ENCODE assay signal across 11 cellular contexts in genomic region chr22:46652930-46653331, GRCh38. TPM values are rescaled to one million over a fixed set of nuclear protein-coding genes. Genes with fewer than 3 reads are reported as not detected.
DNase-seq lines count a peak whose midpoint lies in the region; TF ChIP-seq lines count a peak whose summit lies in the region.
"Had no signal": no experiment of that assay in that cellular context is flagged by ENCODE, and none has a peak within 500 bp of the region (broad histone marks: within the 10 kb centered on the region; RNA-seq: fewer than 3 reads in every experiment).

No MANE protein-coding gene starts in this region.

- TF ChIP-seq RAD21 in liver (IDR thresholded peaks at IDR 0.05): peak in 1 of 2 donors; percentile 12

- H3K4me1 Mint-ChIP-seq in brain: peaks cover 50% of the 10 kb centered on the region

- no TSS peak for BruUV-seq in mammary epithelial cell (replicated peaks; lab: Mats Ljungman, UMichigan)

- H3K4me3 ChIP-seq in breast epithelium (peak overlapping the region in 2 of 3 donors; percentile 22 to 48), mammary epithelial cell (replicated peaks in 1 of 3; ENCODE audit: insufficient read depth in 1 of 3, low read depth in 2 of 3, low read length in 3 of 3) (no peak overlapping the region), liver (ENCODE audit: low read depth in 1 of 3, low read length in 3 of 3) (peak overlapping the region in 1 of 3 donors; percentile 57), transverse colon (no peak overlapping the region)
- H3K4me3 ChIP-seq: spleen had no signal

- H3K27me3 ChIP-seq in breast epithelium (no peaks in the 10 kb centered on the region), mammary epithelial cell (ENCODE audit: insufficient read depth, low read length) (no peaks in the 10 kb centered on the region), liver (ENCODE audit: control insufficient read depth in 4 of 4, insufficient read depth in 4 of 4, low read length in 3 of 4) (no peaks in the 10 kb centered on the region), transverse colon (no peaks in the 10 kb centered on the region)
- H3K27me3 ChIP-seq: spleen had no signal

- no peak overlapping the region for H2AFZ ChIP-seq in mammary epithelial cell (ENCODE audit: low read depth, low read length)

- H3K9me3 Mint-ChIP-seq in brain: no peaks in the 10 kb centered on the region

- H3K9me3 ChIP-seq in breast epithelium: no peaks in the 10 kb centered on the region
- no peaks in the 10 kb centered on the region for H3K9me3 ChIP-seq in mammary epithelial cell (replicated peaks; ENCODE audit: insufficient read depth, low read length)
- no peaks in the 10 kb centered on the region for H3K9me3 ChIP-seq in liver (ENCODE audit: control insufficient read depth in 4 of 4, low read length in 3 of 4)
- no peaks in the 10 kb centered on the region for H3K9me3 ChIP-seq in transverse colon
- H3K9me3 ChIP-seq: spleen had no signal

- no peaks in the 10 kb centered on the region for H3K36me3 ChIP-seq in breast epithelium
- no peaks in the 10 kb centered on the region for H3K36me3 ChIP-seq in mammary epithelial cell (ENCODE audit: insufficient read depth, low read length)
- H3K36me3 ChIP-seq in liver (ENCODE audit: control insufficient read depth in 4 of 4, insufficient read depth in 3 of 4, low read depth in 1 of 4, low read length in 3 of 4): no peaks in the 10 kb centered on the region
- H3K36me3 ChIP-seq in transverse colon: no peaks in the 10 kb centered on the region

- intact Hi-C loops in breast epithelium (cut with DNase I; ENCODE audit: low total_unique reads) (loop anchor here (5.0 kb wide), 1 partner anchor 359 kb away; no protein-coding TSS in a partner anchor), mammary epithelial cell (cut with micrococcal nuclease) (no loop called here), transverse colon (cut with DNase I; ENCODE audit: low total_unique reads) (no loop called here)

- H3K9ac ChIP-seq in mammary epithelial cell (ENCODE audit: insufficient read depth, low read length): no peak overlapping the region
- peak overlapping the region in 1 of 2 donors; percentile 12 for H3K9ac ChIP-seq in liver (ENCODE audit: low read depth in 1 of 2, low read length in 2 of 2)

- TF ChIP-seq EP300 in transverse colon (IDR thresholded peaks at IDR 0.05; ENCODE audit: low read depth): no peak

- dilution Hi-C loops in mammary epithelial cell (cut with HindIII; ENCODE audit: low sequenced_read_pairs): loop anchor here (5.0 kb wide), 1 partner anchor 101 kb away; no protein-coding TSS in a partner anchor

- TF ChIP-seq POLR2A in breast epithelium (IDR thresholded peaks at IDR 0.05) (no peak), transverse colon (IDR thresholded peaks at IDR 0.05) (no peak)

- in situ Hi-C loops in mammary epithelial cell (cut with MboI; ENCODE audit: low sequenced_read_pairs in 2 of 2) (no loop called here), transverse colon (cut with MboI; ENCODE audit: low pct_ligation_motif_present in 1 of 4, low pct_unique_long_range_greater_than_20kb in 1 of 4, low sequenced_read_pairs in 3 of 4) (no loop called here)

- no peak for DNase-seq in breast epithelium (ENCODE audit: low spot score in 2 of 2)
- DNase-seq in mammary epithelial cell: no peak
- no peak for DNase-seq in transverse colon
- DNase-seq in NCI-H1105 treated with DMSO at 0.1 percent for 48 hours (lab: John Stamatoyannopoulos, UW): no peak
- DNase-seq in ecto neural progenitor cell (ENCODE audit: low spot score): no peak
- DNase-seq in activated effector memory CD4-positive, alpha-beta T cell treated with Interleukin-2 at 50 U/mL for 16 hours: no peak
- DNase-seq: kidney glomerular epithelial cell, NCI-H187 treated with DMSO at 0.1 percent for 48 hours, spleen had no signal

- H3K4me2 ChIP-seq in mammary epithelial cell (ENCODE audit: insufficient read depth, low read depth, low read length): no peak overlapping the region

- 91% methylated on average over 22 of the region's 22 CpGs for WGBS in mammary epithelial cell (ENCODE audit: low coverage, missing lambda C conversion rate)
- WGBS in liver: 44% methylated on average over 22 of the region's 22 CpGs
- 75% methylated on average over 22 of the region's 22 CpGs; no CpG with 5 or more reads in 1 of the 2 donors for WGBS in transverse colon (ENCODE audit: low coverage in 1 of 2), 2 donors

- CTCF ChIA-PET in mammary epithelial cell (lab: Charles Lee; ENCODE audit: low non-redundant PET): no interaction called here

- no peaks in the 10 kb centered on the region for H4K20me1 ChIP-seq in mammary epithelial cell (ENCODE audit: insufficient read depth, low read length)

- peak overlapping the region in 1 of 5 experiments; percentile 26 for H3K4me3 Mint-ChIP-seq in brain

- H3K27ac Mint-ChIP-seq in brain: peak overlapping the region; percentile 35 to 98 (median 79)

- H3K27ac ChIP-seq in breast epithelium (peak overlapping the region in 1 of 2 donors; percentile 51), mammary epithelial cell (ENCODE audit: insufficient read depth, low read depth, low read length) (no peak overlapping the region), liver (ENCODE audit: low read depth in 1 of 2, low read length in 2 of 2) (peak overlapping the region; percentile 77 to 92), transverse colon (peak overlapping the region; percentile 51 to 66 (median 63))
- H3K27ac ChIP-seq: spleen had no signal

- H3K79me2 ChIP-seq in mammary epithelial cell (ENCODE audit: insufficient read depth, low read length): no peaks in the 10 kb centered on the region

- no peaks in the 10 kb centered on the region for H3K36me3 Mint-ChIP-seq in brain

- TF ChIP-seq CTCF in breast epithelium (IDR thresholded peaks at IDR 0.05): no peak
- no peak for TF ChIP-seq CTCF in mammary epithelial cell (conservative IDR thresholded peaks at IDR 0.05 in 1 of 2, IDR thresholded peaks at IDR 0.05 in 1 of 2; ENCODE audit: extremely low read depth in 1 of 2, insufficient read depth in 1 of 2, low read depth in 1 of 2, low read length in 2 of 2)
- no peak for TF ChIP-seq CTCF in brain (conservative IDR thresholded peaks at IDR 0.05)
- no peak for TF ChIP-seq CTCF in liver (IDR thresholded peaks at IDR 0.05; ENCODE audit: low read depth, low read length, missing input control)
- TF ChIP-seq CTCF in transverse colon (IDR thresholded peaks at IDR 0.05): no peak

- peaks cover 0 to 10% of the 10 kb centered on the region in 2 donors for H3K4me1 ChIP-seq in breast epithelium
- H3K4me1 ChIP-seq in mammary epithelial cell (ENCODE audit: insufficient read depth, low read length): peaks cover 16% of the 10 kb centered on the region
- H3K4me1 ChIP-seq in liver (ENCODE audit: control insufficient read depth in 4 of 4, insufficient read depth in 4 of 4, low read length in 3 of 4): peaks cover 25 to 75% (median 50%) of the 10 kb centered on the region in 4 donors
- peaks cover 16 to 39% (median 24%) of the 10 kb centered on the region in 4 donors for H3K4me1 ChIP-seq in transverse colon

- no peaks in the 10 kb centered on the region for H3K27me3 Mint-ChIP-seq in brain

TF ChIP-seq in liver, 16 proteins besides CTCF, POLR2A, EP300 and RAD21:
- TF ChIP-seq MAX (IDR thresholded peaks at IDR 0.05): peak; percentile 55
- TF ChIP-seq HNF4A (conservative IDR thresholded peaks at IDR 0.05): peak in 1 of 2 donors; percentile 51
- TF ChIP-seq SP1 (IDR thresholded peaks at IDR 0.05): no peak
- peak in 1 of 2 donors; percentile 13 for TF ChIP-seq RXRA (IDR thresholded peaks at IDR 0.05)
- TF ChIP-seq FOXA2 (IDR thresholded peaks at IDR 0.05): no peak
TF ChIP-seq in liver: peak in this region for 3.

RNA-seq across cellular contexts. Expression of gene GRAMD4, which starts 32.7 kb away (rescaled TPM):
- total RNA-seq in breast epithelium (10 to 100 TPM; 28.4 to 85.6 (median 61.0) TPM), mammary epithelial cell (10 to 100 TPM; 19.2 to 58.8 TPM), liver (10 to 100 TPM; 15.9 to 27.3 TPM), transverse colon (100 to 1,000 TPM; 146 to 981 (median 258) TPM)
- polyA plus RNA-seq in mammary epithelial cell (17.7 TPM), brain (ENCODE audit: insufficient read depth, low read depth, low replicate concordance) (12.6 TPM), liver (10 to 100 TPM in 1 of 2 donors, 1 to 10 TPM in 1; 2.7 to 53.5 TPM)
- 3.0 TPM for polyA minus RNA-seq in mammary epithelial cell

Comparison
In these comparisons a context has a peak if more than half of its experiments do, and no peak if none do; other contexts are left out.
1. H3K4me3 ChIP-seq: peak in breast epithelium (2 of 3); none in mammary epithelial cell (0 of 3) and transverse colon (0 of 4).